In the genomic region with DNA sequence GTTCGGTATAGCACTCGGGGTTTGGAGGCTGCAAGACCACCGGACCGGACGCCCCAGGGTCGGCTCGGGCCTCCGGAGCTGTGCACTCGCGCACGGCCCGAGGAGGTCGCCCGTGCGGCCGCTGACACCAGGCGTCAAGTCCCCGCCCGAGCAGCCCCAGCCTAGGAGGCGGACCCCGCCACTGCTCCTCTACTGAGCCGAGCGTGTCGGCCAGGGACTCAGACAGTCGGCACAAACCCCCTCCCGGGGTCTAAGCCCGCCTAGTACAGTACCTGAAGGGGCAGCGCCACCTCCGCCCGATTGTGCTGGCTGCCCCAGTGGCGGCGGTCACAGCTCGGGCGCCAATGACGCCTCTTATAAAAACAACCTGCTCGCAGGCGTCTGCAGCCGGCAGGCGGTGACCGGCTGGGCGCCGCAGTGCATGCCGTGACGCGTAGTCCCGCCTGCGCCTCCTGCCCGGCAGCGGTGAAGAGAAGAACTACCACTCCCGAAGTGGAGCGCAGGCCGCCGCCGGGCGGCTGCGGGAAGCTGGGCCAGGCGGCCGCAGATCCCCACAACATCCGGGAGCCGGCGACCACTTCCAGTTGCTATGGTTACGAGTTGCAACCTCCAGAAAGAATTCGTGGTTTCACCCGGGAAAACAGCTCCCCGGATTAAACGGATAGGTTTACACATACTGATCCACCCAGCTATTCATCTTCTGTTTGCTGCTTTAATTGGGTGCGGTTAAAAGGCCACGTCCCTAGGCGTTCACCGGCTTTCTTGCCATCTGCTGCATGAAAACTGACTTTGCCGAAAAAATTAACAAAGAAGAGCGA, we compare ENCODE assay signal across 1 cellular context.
TF ChIP-seq lines count a peak whose summit lies in the region.

A gene with protein sequence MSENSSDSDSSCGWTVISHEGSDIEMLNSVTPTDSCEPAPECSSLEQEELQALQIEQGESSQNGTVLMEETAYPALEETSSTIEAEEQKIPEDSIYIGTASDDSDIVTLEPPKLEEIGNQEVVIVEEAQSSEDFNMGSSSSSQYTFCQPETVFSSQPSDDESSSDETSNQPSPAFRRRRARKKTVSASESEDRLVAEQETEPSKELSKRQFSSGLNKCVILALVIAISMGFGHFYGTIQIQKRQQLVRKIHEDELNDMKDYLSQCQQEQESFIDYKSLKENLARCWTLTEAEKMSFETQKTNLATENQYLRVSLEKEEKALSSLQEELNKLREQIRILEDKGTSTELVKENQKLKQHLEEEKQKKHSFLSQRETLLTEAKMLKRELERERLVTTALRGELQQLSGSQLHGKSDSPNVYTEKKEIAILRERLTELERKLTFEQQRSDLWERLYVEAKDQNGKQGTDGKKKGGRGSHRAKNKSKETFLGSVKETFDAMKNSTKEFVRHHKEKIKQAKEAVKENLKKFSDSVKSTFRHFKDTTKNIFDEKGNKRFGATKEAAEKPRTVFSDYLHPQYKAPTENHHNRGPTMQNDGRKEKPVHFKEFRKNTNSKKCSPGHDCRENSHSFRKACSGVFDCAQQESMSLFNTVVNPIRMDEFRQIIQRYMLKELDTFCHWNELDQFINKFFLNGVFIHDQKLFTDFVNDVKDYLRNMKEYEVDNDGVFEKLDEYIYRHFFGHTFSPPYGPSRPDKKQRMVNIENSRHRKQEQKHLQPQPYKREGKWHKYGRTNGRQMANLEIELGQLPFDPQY (minus strand): TSS at position 411 of the 818 bp plus-strand sequence. CDS start 18,935 bp downstream, outside the sequence.
Gene PIERCE2 (plus strand): TSS at position 547 of the 818 bp plus-strand sequence. CDS start 274 bp downstream, outside the sequence.

TF ChIP-seq in liver, 16 proteins besides CTCF, POLR2A, EP300 and RAD21 (continued from another document):
- TF ChIP-seq REST (IDR thresholded peaks at IDR 0.05) (peak; percentile 82), NR2F2 (IDR thresholded peaks at IDR 0.05) (no peak), SP1 (IDR thresholded peaks at IDR 0.05) (peak; percentile 52)
TF ChIP-seq in liver: peak in this region for 6.
